In the genomic region with DNA sequence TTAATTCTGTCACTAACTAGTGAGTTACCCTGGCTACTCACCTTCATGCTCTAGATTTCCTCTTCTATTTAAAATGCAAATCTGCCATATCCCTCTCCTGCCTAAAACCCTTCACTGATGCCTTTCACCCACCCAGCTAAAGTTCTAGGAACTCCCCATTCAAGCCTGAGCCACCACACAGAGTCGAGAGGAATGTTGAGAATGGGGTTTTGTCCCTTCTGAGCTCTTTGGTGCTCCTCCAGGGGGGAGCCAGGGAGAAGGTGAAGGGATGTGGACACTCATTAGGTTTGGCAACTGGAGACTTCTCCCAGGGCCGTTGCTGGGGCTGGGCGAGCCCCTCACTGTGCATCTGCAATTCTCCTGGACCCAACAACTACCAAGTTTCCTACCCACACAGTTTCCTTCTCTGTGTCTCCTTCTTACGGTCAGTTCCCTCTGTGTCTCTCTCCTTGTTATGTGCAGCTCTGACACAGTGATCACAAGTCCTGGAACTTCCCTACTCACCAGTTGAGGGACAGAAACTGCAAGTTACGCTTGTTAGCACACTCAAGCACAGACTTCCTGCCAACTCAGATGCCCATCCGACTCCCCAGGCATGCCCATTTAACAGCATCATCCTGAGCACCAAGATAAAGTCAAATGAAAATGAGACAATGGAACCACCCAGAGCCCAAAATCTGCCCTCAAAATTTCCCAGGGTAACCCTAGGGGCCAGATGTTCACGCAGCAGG, we compare ENCODE assay signal across 8 cellular contexts. TPM values are rescaled to one million over a fixed set of nuclear protein-coding genes. Genes with fewer than 3 reads are reported as not detected.
A peak's percentile ranks its signal among the peaks of the same experiment; 100 is the strongest.
DNase-seq lines count a peak whose midpoint lies in the region.

No MANE protein-coding gene starts in this region.

- H3K9me3 Mint-ChIP-seq in activated CD4-positive, alpha-beta T cell treated with anti-CD3 and anti-CD28 coated beads, Interleukin-2, amount 10 ng/mL, durations not matched to agents 7 days and 5 days = peaks cover 19% of the 10 kb centered on the region

- no peaks in the 10 kb centered on the region for H3F3A ChIP-seq in GM23248 (ENCODE audit: insufficient read depth)

- no peaks in the 10 kb centered on the region for H3K27me3 ChIP-seq in thymus (ENCODE audit: control insufficient read depth, insufficient read depth)
- peaks cover 12% of the 10 kb centered on the region for H3K27me3 ChIP-seq in GM23248 (replicated peaks; ENCODE audit: insufficient read depth)

- CTCF ChIA-PET in activated CD4-positive, alpha-beta T cell treated with anti-CD3 and anti-CD28 coated beads, Interleukin-2, amount 10 ng/mL, durations not matched to agents 7 days and 5 days (lab: Charles Lee) = interaction anchor here (0.6 to 3.1 kb wide), 12 partner anchors 8 to 153 kb away, joined by 3 to 11 read pairs (median 4); no protein-coding TSS in a partner anchor

- H3K4me2 ChIP-seq in GM23248 (ENCODE audit: unreplicated experiment) = no peak overlapping the region

- peak overlapping the region; percentile 32 for H3K27ac Mint-ChIP-seq in activated CD4-positive, alpha-beta T cell treated with anti-CD3 and anti-CD28 coated beads, Interleukin-2, amount 10 ng/mL, durations not matched to agents 7 days and 5 days

- H3K9me3 ChIP-seq in thymus (ENCODE audit: control insufficient read depth) = no peaks in the 10 kb centered on the region
- H3K9me3 ChIP-seq in GM23248 (ENCODE audit: low read depth) = no peaks in the 10 kb centered on the region

- peaks cover 55% of the 10 kb centered on the region for H3K36me3 Mint-ChIP-seq in activated CD4-positive, alpha-beta T cell treated with anti-CD3 and anti-CD28 coated beads, Interleukin-2, amount 10 ng/mL, durations not matched to agents 7 days and 5 days (ENCODE audit: low read depth)

- POLR2A ChIA-PET in activated CD4-positive, alpha-beta T cell treated with anti-CD3 and anti-CD28 coated beads, Interleukin-2, amount 10 ng/mL, durations not matched to agents 7 days and 5 days (lab: Charles Lee) = interaction anchor here (0.8 to 1.2 kb wide), 2 partner anchors 22 to 28 kb away, joined by 3 read pairs; no protein-coding TSS in a partner anchor

- H3K27ac ChIP-seq in thymus (ENCODE audit: low read depth) = peak overlapping the region; percentile 21
- H3K27ac ChIP-seq in GM23248 = no peak overlapping the region

- no peaks in the 10 kb centered on the region for H3K27me3 Mint-ChIP-seq in activated CD4-positive, alpha-beta T cell treated with anti-CD3 and anti-CD28 coated beads, Interleukin-2, amount 10 ng/mL, durations not matched to agents 7 days and 5 days

- no peaks in the 10 kb centered on the region for H3K79me2 ChIP-seq in GM23248 (ENCODE audit: insufficient read depth)

- in situ Hi-C loops in GM23248 (cut with MboI) = no loop called here

- no peak overlapping the region for H3K4me3 ChIP-seq in thymus (ENCODE audit: low read length)
- H3K4me3 ChIP-seq in GM23248 = no peak overlapping the region

- no peaks in the 10 kb centered on the region for H4K20me1 ChIP-seq in GM23248 (ENCODE audit: insufficient read depth)

- H3K4me1 ChIP-seq in thymus (ENCODE audit: control insufficient read depth, insufficient read depth, low read length) = peaks cover 18% of the 10 kb centered on the region
- no peaks in the 10 kb centered on the region for H3K4me1 ChIP-seq in GM23248 (ENCODE audit: insufficient read depth)

- H2AFZ ChIP-seq in GM23248 = no peak overlapping the region

- H3K9ac ChIP-seq in GM23248 = no peak overlapping the region

- H3K4me1 Mint-ChIP-seq in activated CD4-positive, alpha-beta T cell treated with anti-CD3 and anti-CD28 coated beads, Interleukin-2, amount 10 ng/mL, durations not matched to agents 7 days and 5 days = peaks cover 68% of the 10 kb centered on the region

- H3K4me3 Mint-ChIP-seq in activated CD4-positive, alpha-beta T cell treated with anti-CD3 and anti-CD28 coated beads, Interleukin-2, amount 10 ng/mL, durations not matched to agents 7 days and 5 days = no peak overlapping the region

- 65% methylated on average over 7 of the region's 7 CpGs for WGBS in thymus
- 38 to 47% methylated on average over 7 of the region's 7 CpGs for WGBS in GM23248 (ENCODE audit: low coverage in 1 of 2, low lambda C conversion rate in 2 of 2, missing lambda C conversion rate in 2 of 2), 2 experiments

- no peaks in the 10 kb centered on the region for H3K9me2 ChIP-seq in GM23248 (ENCODE audit: insufficient read depth)

- H3K36me3 ChIP-seq in thymus (ENCODE audit: control insufficient read depth, insufficient read depth) (no peaks in the 10 kb centered on the region), GM23248 (ENCODE audit: low read depth) (no peaks in the 10 kb centered on the region)

- no peak for DNase-seq in activated CD4-positive, alpha-beta T cell treated with anti-CD3 and anti-CD28 coated beads, Interleukin-2, amount 10 ng/mL, durations not matched to agents 7 days and 5 days
- DNase-seq in activated CD4-positive, alpha-beta T cell treated with anti-CD3 and anti-CD28 coated beads, Interleukin-2, amount 50 U/mL, for 1 hour = no peak
- DNase-seq in HK-2 (ENCODE audit: unreplicated experiment) (peak; percentile 17), globus pallidus (ENCODE audit: low spot score) (peak; percentile 51), GM23248 (no peak), HPDE6-E6E7 (ENCODE audit: extremely low spot score) (no peak), NCI-H446 (lab: John Stamatoyannopoulos, UW) (no peak)

RNA-seq across cellular contexts. Expression of a gene that starts 6.5 kb away (rescaled TPM):
- 100 to 1,000 TPM; 161 to 187 TPM for total RNA-seq in activated CD4-positive, alpha-beta T cell treated with anti-CD3 and anti-CD28 coated beads, Interleukin-2, amount 10 ng/mL, durations not matched to agents 7 days and 5 days
- polyA plus RNA-seq in thymus (24.2 TPM), GM23248 (2016; fragmentation: Nextera tagmentation; extraction: Ambion mirVana) (not detected in 2 replicates)
- total RNA-seq in GM23248 (2014; rRNA removed; shearing (Covaris generic)) = not detected in 2 replicates

RNA-seq across cellular contexts. Expression of a gene that starts 50.4 kb away (rescaled TPM):
- 1 to 10 TPM; 1.4 to 1.5 TPM for total RNA-seq in activated CD4-positive, alpha-beta T cell treated with anti-CD3 and anti-CD28 coated beads, Interleukin-2, amount 10 ng/mL, durations not matched to agents 7 days and 5 days
- 3.5 TPM for polyA plus RNA-seq in thymus
- not detected in 2 replicates for total RNA-seq in GM23248 (2014; rRNA removed; shearing (Covaris generic))
- polyA plus RNA-seq in GM23248 (2016; fragmentation: Nextera tagmentation; extraction: Ambion mirVana) = not detected in 2 replicates

Comparison
In these comparisons a context has a peak if more than half of its experiments do, and no peak if none do; other contexts are left out.
1. DNase-seq: peak in HK-2 (single experiment) and globus pallidus (single experiment); none in activated CD4-positive, alpha-beta T cell treated with anti-CD3 and anti-CD28 coated beads, Interleukin-2, amount 10 ng/mL, durations not matched to agents 7 days and 5 days (single experiment), activated CD4-positive, alpha-beta T cell treated with anti-CD3 and anti-CD28 coated beads, Interleukin-2, amount 50 U/mL, for 1 hour (single experiment), GM23248 (single experiment), HPDE6-E6E7 (single experiment) and NCI-H446 (0 of 2).
2. RNA of a gene that starts 6.5 kb away (total RNA-seq): 161 to 187 TPM in activated CD4-positive, alpha-beta T cell treated with anti-CD3 and anti-CD28 coated beads, Interleukin-2, amount 10 ng/mL, durations not matched to agents 7 days and 5 days; not detected in GM23248; every median in the first group is over 100 times any median in the second.